8 cellular contexts compared by ENCODE assay signal in the genomic region with DNA sequence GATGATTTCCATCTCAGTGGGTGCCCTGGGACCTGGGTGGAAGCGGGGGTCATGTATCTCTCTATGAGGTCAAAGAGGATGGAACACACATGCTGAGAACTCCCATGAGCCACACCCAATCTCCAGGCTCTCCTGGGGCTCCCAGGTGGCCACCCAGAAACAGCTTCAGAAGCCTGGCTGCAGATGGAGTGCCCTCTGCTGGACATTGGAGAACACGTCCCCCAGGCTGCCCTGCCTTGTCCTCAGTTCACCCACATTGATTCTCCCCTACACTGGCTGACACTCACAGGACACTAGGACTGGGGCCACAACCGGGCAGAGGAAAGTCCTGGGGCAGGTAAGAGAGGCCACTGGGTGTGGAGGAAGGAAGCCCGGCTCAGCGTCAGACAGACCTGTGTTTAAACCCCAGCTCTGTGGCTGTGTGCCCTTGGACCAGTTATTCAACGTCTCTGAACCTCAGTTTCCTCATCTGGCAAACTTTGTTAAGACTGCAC. TPM values are rescaled to one million over a fixed set of nuclear protein-coding genes. Genes with fewer than 3 reads are reported as not detected.
DNase-seq lines count a peak whose midpoint lies in the region; ATAC-seq lines count a peak whose summit lies in the region.

No MANE protein-coding gene starts in this region.

- ATAC-seq in Right ventricle myocardium superior (ENCODE audit: poor library complexity) (peak; percentile 56), GM18511 (IDR thresholded peaks at IDR 0.05; ENCODE audit: unreplicated experiment) (no peak), GM21737 (IDR thresholded peaks at IDR 0.05; ENCODE audit: unreplicated experiment) (no peak)

- H3K36me3 ChIP-seq in KOPT-K1 (ENCODE audit: insufficient read depth, low read length) (no peaks in the 10 kb centered on the region), SJSA1 (peaks cover 43% of the 10 kb centered on the region)

- intact Hi-C loops in Right ventricle myocardium superior (cut with DNase I): no loop called here

- H3K4me1 ChIP-seq in SJSA1 (replicated peaks): peaks cover 26% of the 10 kb centered on the region

- no peak overlapping the region for H3K4me3 ChIP-seq in SJSA1

- no peaks in the 10 kb centered on the region for H3K27me3 ChIP-seq in SJSA1 (replicated peaks)

- peak; percentile 4 for DNase-seq in DMS 273 treated with DMSO at 0.1 percent for 48 hours (lab: John Stamatoyannopoulos, UW)
- peak; percentile 69 to 83 for DNase-seq in SJSA1 (ENCODE audit: low read depth in 1 of 2, low spot score in 2 of 2)
- DNase-seq in activated naive CD4-positive, alpha-beta T cell treated with Interleukin-2 at 50 U/mL for 16 hours: peak; percentile 80
- peak; percentile 77 for DNase-seq in Right ventricle myocardium superior
- peak; percentile 56 for DNase-seq in renal cortical epithelial cell (ENCODE audit: low read depth)

- H3K27ac ChIP-seq in KOPT-K1 (ENCODE audit: low read depth, low read length, poor library complexity, severe bottlenecking) (peak overlapping the region; percentile 2), SJSA1 (no peak overlapping the region)

- H3K9me3 ChIP-seq in KOPT-K1 (ENCODE audit: insufficient read depth, low read length, poor library complexity, severe bottlenecking) (no peaks in the 10 kb centered on the region), SJSA1 (replicated peaks) (no peaks in the 10 kb centered on the region)

RNA-seq across cellular contexts. Expression of a gene that starts 4.5 kb away (rescaled TPM):
- total RNA-seq in SJSA1 (2014; rRNA removed; shearing (Covaris generic)): 32.1 and 38.0 TPM in 2 replicates
- total RNA-seq in Right ventricle myocardium superior: 14.3 TPM
- total RNA-seq in renal cortical epithelial cell: 18.1 and 19.6 TPM in 2 replicates

RNA-seq across cellular contexts. Expression of a gene that starts 6.2 kb away (rescaled TPM):
- 5,490 and 8,922 TPM in 2 replicates for total RNA-seq in SJSA1 (2014; rRNA removed; shearing (Covaris generic))
- total RNA-seq in Right ventricle myocardium superior: 1,068 TPM
- 761 and 4,632 TPM in 2 replicates for total RNA-seq in renal cortical epithelial cell

RNA-seq across cellular contexts. Expression of a gene that starts 15.2 kb away (rescaled TPM):
- 90.4 and 92.5 TPM in 2 replicates for total RNA-seq in SJSA1 (2014; rRNA removed; shearing (Covaris generic))
- 78.6 TPM for total RNA-seq in Right ventricle myocardium superior
- 89.1 and 114 TPM in 2 replicates for total RNA-seq in renal cortical epithelial cell

RNA-seq across cellular contexts. Expression of a gene that starts 23.1 kb away (rescaled TPM):
- 47.1 and 47.7 TPM in 2 replicates for total RNA-seq in SJSA1 (2014; rRNA removed; shearing (Covaris generic))
- total RNA-seq in Right ventricle myocardium superior (17.6 TPM), renal cortical epithelial cell (6.1 and 10.6 TPM in 2 replicates)

RNA-seq across cellular contexts. Expression of a gene that starts 42.1 kb away (rescaled TPM):
- total RNA-seq in SJSA1 (2014; rRNA removed; shearing (Covaris generic)): 8.2 and 13.6 TPM in 2 replicates
- total RNA-seq in Right ventricle myocardium superior (1.9 TPM), renal cortical epithelial cell (5.0 and 8.1 TPM in 2 replicates)

Comparison
In these comparisons a context has a peak if more than half of its experiments do, and no peak if none do; other contexts are left out.
1. DNase-seq: peak in every context shown above with its lines; median percentile 80 in activated naive CD4-positive, alpha-beta T cell treated with Interleukin-2 at 50 U/mL for 16 hours; 77 in Right ventricle myocardium superior; 76 in SJSA1; 56 in renal cortical epithelial cell; 4 in DMS 273 treated with DMSO at 0.1 percent for 48 hours.